In genomic region chr12:52057614-52057939, GRCh38 we compare ENCODE assay signal across 23 cellular contexts. TPM values are rescaled to one million over a fixed set of nuclear protein-coding genes. Genes with fewer than 3 reads are reported as not detected.
A peak's percentile ranks its signal among the peaks of the same experiment; 100 is the strongest.
DNase-seq lines count a peak whose midpoint lies in the region; ATAC-seq, FAIRE-seq and TF ChIP-seq lines count a peak whose summit lies in the region.
"Had no signal": no experiment of that assay in that cellular context is flagged by ENCODE, and none has a peak within 500 bp of the region (broad histone marks: within the 10 kb centered on the region; RNA-seq: fewer than 3 reads in every experiment).

No MANE protein-coding gene starts in this region.

- H3F3A ChIP-seq in GM23248 (ENCODE audit: insufficient read depth), result peaks cover 42% of the 10 kb centered on the region

- FAIRE-seq in bronchial epithelial cell (lab: Jason Lieb, UNC), result peak; percentile 36
- FAIRE-seq: HepG2 had no signal

- H3K4me1 ChIP-seq in GM23248 (ENCODE audit: insufficient read depth), result peaks cover 7% of the 10 kb centered on the region; the same call in 1 of the 2 replicates
- H3K4me1 ChIP-seq in gastroesophageal sphincter, result peaks cover 0 to 82% (median 5%) of the 10 kb centered on the region in 3 donors
- H3K4me1 ChIP-seq in suprapubic skin, result peaks cover 17% of the 10 kb centered on the region
- H3K4me1 ChIP-seq in osteoblast (ENCODE audit: insufficient read depth, low read length), result peaks cover 2% of the 10 kb centered on the region

- H3K9ac ChIP-seq in GM23248, result peak overlapping the region; percentile 50
- H3K9ac ChIP-seq: KMS-11 had no signal

- H4K20me1 ChIP-seq in GM23248 (ENCODE audit: insufficient read depth), result no peaks in the 10 kb centered on the region
- peaks cover 5% of the 10 kb centered on the region for H4K20me1 ChIP-seq in osteoblast (ENCODE audit: insufficient read depth, low read length)

- no peak for TF ChIP-seq POLR2A in gastroesophageal sphincter (IDR thresholded peaks at IDR 0.05)
- no peak for TF ChIP-seq POLR2A in suprapubic skin (IDR thresholded peaks at IDR 0.05)

- 86 to 88% methylated on average over 5 of the region's 5 CpGs for WGBS in GM23248 (ENCODE audit: low coverage in 1 of 2, low lambda C conversion rate in 2 of 2, missing lambda C conversion rate in 2 of 2), 2 experiments
- WGBS in gastroesophageal sphincter (ENCODE audit: low coverage in 1 of 2), 2 donors, result 95 to 96% methylated on average over 2 to 3 of the region's 5 CpGs
- 92% methylated on average over 5 of the region's 5 CpGs for WGBS in suprapubic skin

- H3K4me3 ChIP-seq in GM23248, result no peak overlapping the region
- H3K4me3 ChIP-seq in bronchial epithelial cell (ENCODE audit: low read depth, low read length), result no peak overlapping the region
- peak overlapping the region in 1 of 2 donors; percentile 36 for H3K4me3 ChIP-seq in gastroesophageal sphincter
- peak overlapping the region; percentile 74 for H3K4me3 ChIP-seq in suprapubic skin
- no peak overlapping the region for H3K4me3 ChIP-seq in osteoblast (ENCODE audit: insufficient read depth, low read length)
- H3K4me3 ChIP-seq: Peyer's patch had no signal

- peaks cover 13% of the 10 kb centered on the region for H3K79me2 ChIP-seq in GM23248 (ENCODE audit: insufficient read depth)
- peaks cover 8% of the 10 kb centered on the region for H3K79me2 ChIP-seq in osteoblast (ENCODE audit: insufficient read depth, low read length)

- DNase-seq in GM23248 (no peak), bronchial epithelial cell (ENCODE audit: low read depth) (no peak), suprapubic skin (ENCODE audit: low spot score in 2 of 2) (no peak), osteoblast (ENCODE audit: insufficient read length, low spot score, missing footprints) (no peak), C1 segment of cervical spinal cord (lab: John Stamatoyannopoulos, UW) (no peak), activated gamma-delta T cell treated with Interleukin-2 at 50 U/mL for 16 hours (no peak)
- DNase-seq: AML-193, COR-L47, GF-D8, NCI-H1048, NCI-H1436 treated with DMSO at 0.1 percent for 48 hours, NCI-H2029 treated with DMSO at 0.1 percent for 48 hours, NCI-H2171 treated with DMSO at 0.1 percent for 48 hours, NCI-H774, Peyer's patch had no signal

- no peak overlapping the region for H2AFZ ChIP-seq in GM23248
- H2AFZ ChIP-seq in osteoblast (ENCODE audit: low read length), result no peak overlapping the region

- no peak for ATAC-seq in gastroesophageal sphincter
- ATAC-seq: HepG2, Right ventricle myocardium inferior had no signal

- TF ChIP-seq CTCF in bronchial epithelial cell (IDR thresholded peaks at IDR 0.05; ENCODE audit: insufficient read depth, low read length, severe bottlenecking) (no peak), gastroesophageal sphincter (IDR thresholded peaks at IDR 0.05) (no peak), suprapubic skin (IDR thresholded peaks at IDR 0.05) (no peak), osteoblast (IDR thresholded peaks at IDR 0.05; ENCODE audit: extremely low read depth, low read depth, low read length) (no peak)

- no peaks in the 10 kb centered on the region for H3K9me2 ChIP-seq in GM23248 (ENCODE audit: insufficient read depth)

- H3K9me3 ChIP-seq in GM23248 (ENCODE audit: low read depth) (no peaks in the 10 kb centered on the region), gastroesophageal sphincter (no peaks in the 10 kb centered on the region), suprapubic skin (no peaks in the 10 kb centered on the region), osteoblast (ENCODE audit: low read depth, low read length) (no peaks in the 10 kb centered on the region)
- H3K9me3 ChIP-seq: Peyer's patch had no signal

- no peak overlapping the region for H3K27ac ChIP-seq in GM23248
- peak overlapping the region in 3 of 4 donors; percentile 96 to 100 (median 98) for H3K27ac ChIP-seq in gastroesophageal sphincter
- H3K27ac ChIP-seq in suprapubic skin, result no peak overlapping the region
- no peak overlapping the region for H3K27ac ChIP-seq in osteoblast (ENCODE audit: low read depth, low read length)
- H3K27ac ChIP-seq: KMS-11, Peyer's patch had no signal

- H3K27me3 ChIP-seq in GM23248 (replicated peaks; ENCODE audit: insufficient read depth) (no peaks in the 10 kb centered on the region), bronchial epithelial cell (ENCODE audit: control insufficient read depth, insufficient read depth, low read length) (no peaks in the 10 kb centered on the region), gastroesophageal sphincter (no peaks in the 10 kb centered on the region), suprapubic skin (no peaks in the 10 kb centered on the region), osteoblast (ENCODE audit: insufficient read depth, low read length) (no peaks in the 10 kb centered on the region)
- H3K27me3 ChIP-seq: Peyer's patch had no signal

- H3K4me2 ChIP-seq in GM23248 (ENCODE audit: unreplicated experiment) (no peak overlapping the region), osteoblast (ENCODE audit: insufficient read depth, low read length) (no peak overlapping the region)
- H3K4me2 ChIP-seq: KMS-11 had no signal

- in situ Hi-C loops in GM23248 (cut with MboI), result no loop called here

- TF ChIP-seq EP300 in gastroesophageal sphincter (IDR thresholded peaks at IDR 0.05) (no peak), suprapubic skin (IDR thresholded peaks at IDR 0.05) (no peak)

- H3K36me3 ChIP-seq in GM23248 (ENCODE audit: low read depth), result no peaks in the 10 kb centered on the region
- H3K36me3 ChIP-seq in bronchial epithelial cell (ENCODE audit: control insufficient read depth, insufficient read depth, low read length), result no peaks in the 10 kb centered on the region
- peaks cover 0 to 64% of the 10 kb centered on the region in 2 donors for H3K36me3 ChIP-seq in gastroesophageal sphincter
- H3K36me3 ChIP-seq in suprapubic skin, result peaks cover 50% of the 10 kb centered on the region
- H3K36me3 ChIP-seq in osteoblast (ENCODE audit: insufficient read depth, low read length), result peaks cover 35% of the 10 kb centered on the region

RNA-seq across cellular contexts. Expression of gene NR4A1, which starts 6.3 kb away (rescaled TPM):
- 12.5 and 13.1 TPM in 2 replicates for total RNA-seq in GM23248 (2014; rRNA removed; shearing (Covaris generic))
- 10.2 and 11.1 TPM in 2 replicates for polyA plus RNA-seq in GM23248 (2016; fragmentation: Nextera tagmentation; extraction: Ambion mirVana)
- total RNA-seq in bronchial epithelial cell (0.38 and 0.79 TPM in 2 replicates), gastroesophageal sphincter (10 to 100 TPM; 29.9 to 67.2 (median 35.2) TPM), suprapubic skin (100 to 1,000 TPM; 141 to 775 (median 422) TPM), osteoblast (3.3 and 3.5 TPM in 2 replicates)

RNA-seq across cellular contexts. Expression of gene ATG101, which starts 12.2 kb away (rescaled TPM):
- total RNA-seq in GM23248 (2014; rRNA removed; shearing (Covaris generic)), result 113 and 139 TPM in 2 replicates
- 77.3 and 77.9 TPM in 2 replicates for polyA plus RNA-seq in GM23248 (2016; fragmentation: Nextera tagmentation; extraction: Ambion mirVana)
- total RNA-seq in bronchial epithelial cell (153 and 181 TPM in 2 replicates), gastroesophageal sphincter (10 to 100 TPM; 36.7 to 60.2 (median 52.6) TPM), suprapubic skin (10 to 100 TPM; 39.5 to 76.1 (median 56.5) TPM), osteoblast (49.5 and 64.4 TPM in 2 replicates)

RNA-seq across cellular contexts. Expression of gene SMIM41, which starts 21.9 kb away (rescaled TPM):
- not detected in 2 replicates for total RNA-seq in GM23248 (2014; rRNA removed; shearing (Covaris generic))
- polyA plus RNA-seq in GM23248 (2016; fragmentation: Nextera tagmentation; extraction: Ambion mirVana), result not detected in 2 replicates
- total RNA-seq in bronchial epithelial cell, result 0.13 and 0.26 TPM in 2 replicates
- 10 to 100 TPM in 1 of 4 donors, 1 to 10 TPM in 3; 4.0 to 12.8 (median 4.6) TPM for total RNA-seq in gastroesophageal sphincter
- under 1 TPM in 2 of 4 donors, not detected in 2; 0.51 to 0.57 TPM for total RNA-seq in suprapubic skin
- total RNA-seq in osteoblast, result under 0.01 TPM in 1 of 2 replicates, not detected in the other
- total RNA-seq: Daoy, H4, HepG2, M059J had no signal
- polyA plus RNA-seq: HepG2 had no signal

RNA-seq across cellular contexts. Expression of gene TAMALIN, which starts 50.8 kb away (rescaled TPM):
- total RNA-seq in GM23248 (2014; rRNA removed; shearing (Covaris generic)), result 2.2 and 5.9 TPM in 2 replicates
- not detected in 2 replicates for polyA plus RNA-seq in GM23248 (2016; fragmentation: Nextera tagmentation; extraction: Ambion mirVana)
- total RNA-seq in bronchial epithelial cell (under 0.01 TPM in 1 of 2 replicates, not detected in the other), gastroesophageal sphincter (10 to 100 TPM; 11.8 to 18.0 (median 16.1) TPM), suprapubic skin (10 to 100 TPM; 11.5 to 14.5 (median 12.5) TPM), osteoblast (4.7 and 6.5 TPM in 2 replicates)
- total RNA-seq: NCI-H460 had no signal

Comparison
In these comparisons a context has a peak if more than half of its experiments do, and no peak if none do; other contexts are left out.
1. H3K27ac ChIP-seq: peak in gastroesophageal sphincter (3 of 4); none in GM23248 (single experiment), suprapubic skin (single experiment) and osteoblast (single experiment).